ENCODE assay signal across 1 cellular context in genomic region chr6:41759905-41760579, GRCh38.
A peak's percentile ranks its signal among the peaks of the same experiment; 100 is the strongest.
TF ChIP-seq lines count a peak whose summit lies in the region.

No MANE protein-coding gene starts in this region.

TF ChIP-seq in K562, 482 proteins besides CTCF, POLR2A, EP300 and RAD21:
- TF ChIP-seq NUFIP1 (IDR thresholded peaks at IDR 0.05; ENCODE audit: partially characterized antibody), result no peak
- TF ChIP-seq NFYB (IDR thresholded peaks at IDR 0.05; ENCODE audit: extremely low read depth, insufficient read length), result no peak
- no peak for TF ChIP-seq DLX4 (CRISPR knock-in tag; IDR thresholded peaks at IDR 0.05)
- no peak for TF ChIP-seq CGGBP1 (CRISPR knock-in tag; IDR thresholded peaks at IDR 0.05)
- no peak for TF ChIP-seq CEBPZ (IDR thresholded peaks at IDR 0.05; ENCODE audit: borderline replicate concordance, low read depth, low read length)
- TF ChIP-seq RBM25 (IDR thresholded peaks at IDR 0.05; ENCODE audit: low read depth, low read length, severe bottlenecking), result peak; percentile 17
- no peak for TF ChIP-seq NCOA4 (IDR thresholded peaks at IDR 0.05; ENCODE audit: partially characterized antibody)
